ENCODE assay signal across 32 cellular contexts in the genomic region with DNA sequence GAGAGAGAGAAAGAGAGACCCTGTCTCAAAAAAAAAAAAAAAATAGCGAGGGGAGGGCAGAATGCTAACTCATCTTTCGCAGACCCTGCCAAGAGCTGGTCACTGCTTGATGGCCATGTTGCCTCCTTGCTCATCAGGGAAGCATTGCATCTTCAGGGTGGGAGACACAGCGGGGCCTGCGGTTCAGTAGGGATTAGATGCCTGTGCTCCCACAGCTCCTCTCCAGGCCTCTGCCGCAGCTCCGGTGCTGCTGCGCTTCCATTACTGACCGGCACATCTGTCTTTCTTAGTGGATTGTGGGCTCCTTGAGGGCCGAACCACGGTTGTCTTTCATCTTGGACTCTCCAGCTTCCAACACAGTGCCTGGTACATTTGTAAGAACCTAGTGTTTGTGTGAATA.
"Had no signal": no experiment of that assay in that cellular context is flagged by ENCODE, and none has a peak within 500 bp of the region (broad histone marks: within the 10 kb centered on the region; RNA-seq: fewer than 3 reads in every experiment).

No MANE protein-coding gene starts in this region.

- H3K27me3 Mint-ChIP-seq: activated B cell treated with CpG ODN at 0.5 μM for 24 hours; activated CD8-positive, alpha-beta T cell treated with anti-CD3 and anti-CD28 coated beads for 36 hours; activated naive CD4-positive, alpha-beta T cell treated with anti-CD3 and anti-CD28 coated beads, Interleukin-2, amount 50 U/mL, for 24 hours; central memory CD8-positive, alpha-beta T cell had no signal

- H3K9me3 ChIP-seq: body of pancreas had no signal

- H3K4me3 ChIP-seq: body of pancreas, cardiac muscle cell had no signal

- H3K36me3 Mint-ChIP-seq: activated CD4-positive, alpha-beta memory T cell treated with anti-CD3 and anti-CD28 coated beads for 36 hours; activated naive CD4-positive, alpha-beta T cell treated with anti-CD3 and anti-CD28 coated beads, Interleukin-2, amount 10 ng/mL, durations not matched to agents 7 days and 5 days; activated naive CD4-positive, alpha-beta T cell treated with anti-CD3 and anti-CD28 coated beads, Interleukin-2, amount 50 U/mL, for 24 hours; activated naive CD8-positive, alpha-beta T cell had no signal

- ATAC-seq: activated CD8-positive, alpha-beta T cell treated with anti-CD3 and anti-CD28 coated beads for 36 hours; activated T-cell treated with anti-CD3 and anti-CD28 coated beads, Interleukin-2, amount 50 U/mL, for 4 hours; activated T-cell treated with anti-CD3 and anti-CD28 coated beads, Interleukin-2, amount 50 U/mL, for 72 hours; body of pancreas had no signal

- H3K4me3 Mint-ChIP-seq: activated B cell treated with CpG ODN at 0.5 μM for 24 hours; activated CD4-positive, alpha-beta memory T cell treated with anti-CD3 and anti-CD28 coated beads for 36 hours; activated CD4-positive, alpha-beta T cell treated with anti-CD3 and anti-CD28 coated beads, Interleukin-2, amount 10 ng/mL, durations not matched to agents 24 days and 14 days; activated CD8-positive, alpha-beta T cell treated with anti-CD3 and anti-CD28 coated beads for 36 hours; activated naive CD4-positive, alpha-beta T cell treated with anti-CD3 and anti-CD28 coated beads, Interleukin-2, amount 10 ng/mL, durations not matched to agents 7 days and 5 days; activated naive CD4-positive, alpha-beta T cell treated with anti-CD3 and anti-CD28 coated beads, Interleukin-2, amount 50 U/mL, for 24 hours; activated naive CD8-positive, alpha-beta T cell; activated T-cell treated with anti-CD3 and anti-CD28 coated beads, Interleukin-2, amount 50 U/mL, for 4 hours; activated T-cell treated with anti-CD3 and anti-CD28 coated beads, Interleukin-2, amount 50 U/mL, for 72 hours; central memory CD8-positive, alpha-beta T cell; T-helper 1 cell treated with Interleukin-12 subunit alpha and Interleukin-12 subunit beta and Interleukin-4 antibody, amounts not matched to agents 30 μg/mL and 1 μg/mL, for 36 hours; T-helper 2 cell treated with Interferon-gamma antibody and Interleukin-4, amounts not matched to agents 5 μg/mL and 100 μg/mL, for 36 hours had no signal

- H3K36me3 ChIP-seq: cardiac muscle cell had no signal

- H3K27me3 ChIP-seq: body of pancreas, cardiac muscle cell had no signal

- DNase-seq: activated B cell treated with CpG ODN at 0.5 μM for 24 hours; activated CD4-positive, alpha-beta memory T cell treated with anti-CD3 and anti-CD28 coated beads for 36 hours; activated CD4-positive, alpha-beta T cell treated with anti-CD3 and anti-CD28 coated beads for 4 hours; activated CD4-positive, alpha-beta T cell treated with anti-CD3 and anti-CD28 coated beads, Interleukin-2, amount 10 ng/mL, durations not matched to agents 24 days and 14 days; activated CD4-positive, alpha-beta T cell treated with anti-CD3 and anti-CD28 coated beads, Interleukin-2, amount 50 U/mL, for 1 hour; activated CD4-positive, alpha-beta T cell treated with anti-CD3 and anti-CD28 coated beads, Interleukin-2, amount 50 U/mL, for 4 hours; activated CD4-positive, CD25-positive, alpha-beta regulatory T cell treated with anti-CD3 and anti-CD28 coated beads, Interleukin-2, amount 50 U/mL, for 72 hours; activated CD8-positive, alpha-beta memory T cell treated with anti-CD3 and anti-CD28 coated beads, Interleukin-2, amount 50 U/mL, for 4 hours; activated CD8-positive, alpha-beta T cell treated with anti-CD3 and anti-CD28 coated beads for 36 hours; activated effector memory CD4-positive, alpha-beta T cell treated with Interleukin-2 at 50 U/mL for 16 hours; activated gamma-delta T cell; activated naive CD4-positive, alpha-beta T cell treated with anti-CD3 and anti-CD28 coated beads, Interleukin-2, amount 10 ng/mL, durations not matched to agents 7 days and 5 days; activated naive CD4-positive, alpha-beta T cell treated with Interleukin-2 at 50 U/mL for 16 hours; activated T-cell treated with anti-CD3 and anti-CD28 coated beads for 4 hours; activated T-cell treated with anti-CD3 and anti-CD28 coated beads, Interleukin-2, amount 50 U/mL, for 1 hour; activated T-cell treated with anti-CD3 and anti-CD28 coated beads, Interleukin-2, amount 50 U/mL, for 4 hours; activated T-cell treated with anti-CD3 and anti-CD28 coated beads, Interleukin-2, amount 50 U/mL, for 72 hours; amniotic stem cell; body of pancreas; caudate nucleus; cerebellar nuclear complex; T-helper 1 cell; T-helper 2 cell; T-helper 9 cell had no signal

- H3K4me1 ChIP-seq: body of pancreas had no signal

- H3K9me3 Mint-ChIP-seq: activated B cell treated with CpG ODN at 0.5 μM for 24 hours; activated CD4-positive, alpha-beta memory T cell treated with anti-CD3 and anti-CD28 coated beads for 36 hours; activated CD4-positive, alpha-beta T cell treated with anti-CD3 and anti-CD28 coated beads, Interleukin-2, amount 10 ng/mL, durations not matched to agents 24 days and 14 days; activated CD8-positive, alpha-beta T cell treated with anti-CD3 and anti-CD28 coated beads for 36 hours; activated naive CD4-positive, alpha-beta T cell treated with anti-CD3 and anti-CD28 coated beads, Interleukin-2, amount 10 ng/mL, durations not matched to agents 7 days and 5 days; activated naive CD4-positive, alpha-beta T cell treated with anti-CD3 and anti-CD28 coated beads, Interleukin-2, amount 50 U/mL, for 24 hours; activated T-cell treated with anti-CD3 and anti-CD28 coated beads, Interleukin-2, amount 50 U/mL, for 4 hours; activated T-cell treated with anti-CD3 and anti-CD28 coated beads, Interleukin-2, amount 50 U/mL, for 72 hours; activated T-helper 2 cell treated with anti-CD3 and anti-CD28 coated beads, Interferon-gamma antibody, Interleukin-2, Interleukin-4, amounts not matched to agents 10 μg/mL and 5 μg/mL and 100 μg/mL, durations not matched to agents 14 hours and 24 hours and 36 hours; central memory CD8-positive, alpha-beta T cell; T-helper 1 cell treated with Interleukin-12 subunit alpha and Interleukin-12 subunit beta and Interleukin-4 antibody, amounts not matched to agents 30 μg/mL and 1 μg/mL, for 36 hours; T-helper 2 cell treated with Interferon-gamma antibody and Interleukin-4, amounts not matched to agents 5 μg/mL and 100 μg/mL, for 36 hours had no signal

- H3K4me1 Mint-ChIP-seq: activated B cell treated with CpG ODN at 0.5 μM for 24 hours; activated CD4-positive, alpha-beta T cell treated with anti-CD3 and anti-CD28 coated beads, Interleukin-2, amount 10 ng/mL, durations not matched to agents 24 days and 14 days; activated naive CD4-positive, alpha-beta T cell treated with anti-CD3 and anti-CD28 coated beads, Interleukin-2, amount 10 ng/mL, durations not matched to agents 7 days and 5 days; activated naive CD4-positive, alpha-beta T cell treated with anti-CD3 and anti-CD28 coated beads, Interleukin-2, amount 50 U/mL, for 24 hours; central memory CD8-positive, alpha-beta T cell had no signal

- H3K27ac Mint-ChIP-seq: activated B cell treated with CpG ODN at 0.5 μM for 24 hours; activated CD4-positive, alpha-beta memory T cell treated with anti-CD3 and anti-CD28 coated beads for 36 hours; activated CD4-positive, alpha-beta T cell treated with anti-CD3 and anti-CD28 coated beads, Interleukin-2, amount 10 ng/mL, durations not matched to agents 24 days and 14 days; activated CD8-positive, alpha-beta T cell treated with anti-CD3 and anti-CD28 coated beads for 36 hours; activated naive CD4-positive, alpha-beta T cell treated with anti-CD3 and anti-CD28 coated beads, Interleukin-2, amount 10 ng/mL, durations not matched to agents 7 days and 5 days; activated naive CD4-positive, alpha-beta T cell treated with anti-CD3 and anti-CD28 coated beads, Interleukin-2, amount 50 U/mL, for 24 hours; activated naive CD8-positive, alpha-beta T cell; activated T-cell treated with anti-CD3 and anti-CD28 coated beads, Interleukin-2, amount 50 U/mL, for 72 hours; activated T-helper 2 cell treated with anti-CD3 and anti-CD28 coated beads, Interferon-gamma antibody, Interleukin-2, Interleukin-4, amounts not matched to agents 10 μg/mL and 5 μg/mL and 100 μg/mL, durations not matched to agents 14 hours and 24 hours and 36 hours; T-helper 1 cell treated with Interleukin-12 subunit alpha and Interleukin-12 subunit beta and Interleukin-4 antibody, amounts not matched to agents 30 μg/mL and 1 μg/mL, for 36 hours; T-helper 2 cell treated with Interferon-gamma antibody and Interleukin-4, amounts not matched to agents 5 μg/mL and 100 μg/mL, for 36 hours had no signal

- H3K27ac ChIP-seq: body of pancreas, cardiac muscle cell, VCaP had no signal
